Comparison of ENCODE assay signal across 8 cellular contexts in genomic region chr17:63550816-63551639, GRCh38. TPM values are rescaled to one million over a fixed set of nuclear protein-coding genes. Genes with fewer than 3 reads are reported as not detected.
DNase-seq lines count a peak whose midpoint lies in the region; ATAC-seq, FAIRE-seq and TF ChIP-seq lines count a peak whose summit lies in the region.

No MANE protein-coding gene starts in this region.

- TF ChIP-seq POLR2A in H54 (IDR thresholded peaks at IDR 0.05; ENCODE audit: low read depth, low read length), result no peak
- TF ChIP-seq POLR2A in GM12891 (IDR thresholded peaks at IDR 0.05; ENCODE audit: low read depth, low read length), result no peak

- DNase-seq in EL (peak; percentile 66), NCI-H774 (lab: John Stamatoyannopoulos, UW) (peak; percentile 31), ascending aorta (ENCODE audit: low spot score in 2 of 2) (no peak), H54 (ENCODE audit: insufficient read length, low spot score) (no peak), GM12891 (ENCODE audit: insufficient read length, low spot score) (no peak)

- H3K27ac ChIP-seq in ascending aorta, result peak overlapping the region; percentile 73 to 90
- H3K27ac ChIP-seq in skin epidermis, result peak overlapping the region; percentile 4 to 96 (median 90)

- ATAC-seq in HG02642 (IDR thresholded peaks at IDR 0.05; ENCODE audit: poor library complexity, unreplicated experiment), result peak; percentile 10

- intact Hi-C loops in ascending aorta (cut with DNase I), result loop anchor here (1.0 to 5.0 kb wide), 4 partner anchors 71 to 276 kb away; partner anchors contain the start of genes CYB561, FTSJ3, MAP3K3 and PSMC5

- H3K9me3 ChIP-seq in ascending aorta (no peaks in the 10 kb centered on the region), iPS-18c (ENCODE audit: control insufficient read depth, insufficient read depth, low read length) (no peaks in the 10 kb centered on the region)

- FAIRE-seq in H54 (lab: Jason Lieb, UNC) (no peak), GM12891 (lab: Jason Lieb, UNC) (no peak)

- no peaks in the 10 kb centered on the region for H3K27me3 ChIP-seq in ascending aorta

- H3K36me3 ChIP-seq in ascending aorta, result no peaks in the 10 kb centered on the region

- TF ChIP-seq CTCF in ascending aorta (IDR thresholded peaks at IDR 0.05), result no peak

- H3K4me3 ChIP-seq in ascending aorta (peak overlapping the region; percentile 53 to 83), iPS-18c (ENCODE audit: insufficient read depth, low read depth, low read length) (peak overlapping the region; percentile 98), skin epidermis (peak overlapping the region; percentile 82 to 99 (median 87))

- H3K4me1 ChIP-seq in ascending aorta, result peaks cover 0 to 17% of the 10 kb centered on the region in 2 donors

TF ChIP-seq in GM12891, 5 proteins besides CTCF, POLR2A, EP300 and RAD21:
- no peak for TF ChIP-seq POU2F2 (IDR thresholded peaks at IDR 0.05; ENCODE audit: low read depth, low read length)
- no peak for TF ChIP-seq POLR2AphosphoS5 (IDR thresholded peaks at IDR 0.05; ENCODE audit: low read depth, low read length)
- no peak for TF ChIP-seq TAF1 (IDR thresholded peaks at IDR 0.05; ENCODE audit: low read depth, low read length)
- no peak for TF ChIP-seq SPI1 (IDR thresholded peaks at IDR 0.05; ENCODE audit: low read depth, low read length)
- TF ChIP-seq PAX5 (IDR thresholded peaks at IDR 0.05; ENCODE audit: insufficient read depth, low read length, severe bottlenecking), result no peak

RNA-seq across cellular contexts. Expression of gene DCAF7, which starts 0.8 kb away (rescaled TPM):
- total RNA-seq in ascending aorta, result 18.6 TPM
- polyA plus RNA-seq in GM12891 (2012; ENCODE audit: low read depth, missing spikeins), result 46.5 TPM

RNA-seq across cellular contexts. Expression of gene KCNH6, which starts 27.9 kb away (rescaled TPM):
- total RNA-seq in ascending aorta, result not detected
- polyA plus RNA-seq in GM12891 (2012; ENCODE audit: low read depth, missing spikeins), result not detected

RNA-seq across cellular contexts. Expression of gene TACO1, which starts 49.7 kb away (rescaled TPM):
- 6.2 TPM for total RNA-seq in ascending aorta
- polyA plus RNA-seq in GM12891 (2012; ENCODE audit: low read depth, missing spikeins), result 22.5 TPM

Comparison
In these comparisons a context has a peak if more than half of its experiments do, and no peak if none do; other contexts are left out.
1. DNase-seq: peak in EL (single experiment) and NCI-H774 (single experiment); none in ascending aorta (0 of 2), H54 (single experiment) and GM12891 (single experiment).
2. Peak in every context shown above with its lines, with median percentiles within 50 percentile points of each other: H3K4me3 ChIP-seq.